14 cellular contexts compared by ENCODE assay signal in the genomic region with DNA sequence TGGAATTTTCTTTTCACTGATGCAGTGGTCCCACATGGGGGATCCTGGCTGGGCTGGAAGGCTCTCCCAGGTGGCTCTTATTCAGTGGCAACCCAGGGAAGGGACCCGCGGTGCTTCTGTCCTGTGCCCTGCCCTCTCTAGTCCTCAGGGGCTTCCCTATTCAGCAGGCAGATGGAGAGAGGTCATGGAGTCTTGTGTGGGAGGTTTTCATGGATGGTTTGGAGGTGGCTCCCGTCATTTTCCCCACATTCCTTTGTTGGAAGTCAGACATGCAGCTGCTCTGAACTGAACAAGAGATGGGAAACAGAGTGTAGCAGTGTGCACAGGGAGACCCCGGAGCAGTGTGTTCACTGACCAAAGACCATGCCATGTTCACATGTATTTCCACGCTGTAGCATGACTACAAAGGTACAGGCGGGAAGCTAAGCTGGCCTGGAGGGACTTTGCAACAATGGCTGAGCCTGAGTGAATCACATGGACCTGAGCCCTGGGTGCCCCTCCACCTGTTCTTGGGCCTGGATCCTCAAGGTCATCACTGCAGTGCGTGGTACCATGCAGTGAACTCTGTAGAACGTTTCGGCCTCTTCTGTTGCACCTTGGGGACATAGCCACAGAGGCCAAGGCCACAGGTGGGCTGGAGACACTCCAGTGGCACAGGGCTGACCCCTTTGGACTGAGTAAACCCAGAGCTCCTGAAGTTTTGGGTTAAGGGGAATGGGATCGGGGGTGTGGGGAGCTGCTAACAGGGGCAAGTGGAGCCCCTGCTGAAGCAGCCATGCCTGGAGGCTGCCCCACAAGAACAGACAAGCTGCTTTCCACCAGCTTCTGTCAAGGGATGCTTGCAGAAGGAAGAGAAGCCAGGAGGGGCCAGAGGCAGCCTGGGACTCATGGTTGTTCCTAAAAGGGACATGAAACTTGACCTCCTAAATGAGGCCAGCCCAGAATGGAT.
DNase-seq lines count a peak whose midpoint lies in the region; ATAC-seq and TF ChIP-seq lines count a peak whose summit lies in the region.
"Had no signal": no experiment of that assay in that cellular context is flagged by ENCODE, and none has a peak within 500 bp of the region (broad histone marks: within the 10 kb centered on the region; RNA-seq: fewer than 3 reads in every experiment).

No MANE protein-coding gene starts in this region.

- H3K4me3 ChIP-seq in AG10803 (ENCODE audit: low read length): no peak overlapping the region
- H3K4me3 ChIP-seq in choroid plexus epithelial cell (ENCODE audit: low read depth, low read length): no peak overlapping the region
- H3K4me3 ChIP-seq: SK-N-MC, tibial artery had no signal

- peak; percentile 75 for DNase-seq in AG10803 (ENCODE audit: low read depth)
- DNase-seq in HT1080 (ENCODE audit: low read depth): peak; percentile 75
- DNase-seq in choroid plexus epithelial cell (ENCODE audit: low read depth): peak; percentile 44
- peak; percentile 79 for DNase-seq in myocyte (ENCODE audit: low read depth)
- DNase-seq in SIG-M5 (lab: John Stamatoyannopoulos, UW): no peak
- no peak for DNase-seq in activated CD4-positive, alpha-beta T cell treated with anti-CD3 and anti-CD28 coated beads, Interleukin-2, amount 50 U/mL, for 48 hours
- DNase-seq: activated CD4-positive, alpha-beta T cell treated with anti-CD3 and anti-CD28 coated beads, Interleukin-2, amount 10 ng/mL, durations not matched to agents 24 days and 14 days; CD8-positive, alpha-beta memory T cell; Kasumi-1; NCI-H2171; tibial artery had no signal

- TF ChIP-seq CTCF in AG10803 (conservative IDR thresholded peaks at IDR 0.05; ENCODE audit: low read length) (no peak), choroid plexus epithelial cell (conservative IDR thresholded peaks at IDR 0.05; ENCODE audit: low read depth, low read length) (no peak)

- ATAC-seq in GM21619 (IDR thresholded peaks at IDR 0.05; ENCODE audit: unreplicated experiment) (no peak), HG03175 (IDR thresholded peaks at IDR 0.05; ENCODE audit: unreplicated experiment) (no peak)

Comparison
In these comparisons a context has a peak if more than half of its experiments do, and no peak if none do; other contexts are left out.
1. DNase-seq: peak in AG10803 (single experiment), HT1080 (single experiment), choroid plexus epithelial cell (single experiment) and myocyte (single experiment); none in SIG-M5 (single experiment) and activated CD4-positive, alpha-beta T cell treated with anti-CD3 and anti-CD28 coated beads, Interleukin-2, amount 50 U/mL, for 48 hours (0 of 2).